Comparison of ENCODE assay signal across 34 cellular contexts in the genomic region with DNA sequence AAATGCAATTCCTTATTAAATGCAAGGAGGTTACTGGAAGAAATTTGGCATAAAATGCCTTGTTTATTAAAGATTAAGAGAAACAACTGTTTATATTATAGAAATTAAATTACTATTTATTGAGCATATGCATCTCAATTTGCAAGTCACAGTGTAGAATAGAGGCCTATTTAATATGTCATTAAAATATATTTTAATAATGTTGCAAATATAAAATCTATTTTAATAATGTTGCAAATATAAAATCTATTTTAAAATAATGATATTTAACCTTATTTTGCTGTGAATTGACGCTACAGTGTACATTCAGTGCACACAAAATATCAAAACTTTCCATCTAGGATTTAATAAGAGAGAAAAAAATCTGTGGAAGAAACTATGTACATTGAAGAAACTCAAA.
"Had no signal": no experiment of that assay in that cellular context is flagged by ENCODE, and none has a peak within 500 bp of the region (broad histone marks: within the 10 kb centered on the region; RNA-seq: fewer than 3 reads in every experiment).

No MANE protein-coding gene starts in this region.

- H3K27ac ChIP-seq: KMS-11 had no signal

- H3K36me3 ChIP-seq: MG63 had no signal

- DNase-seq: Karpas-422, Kasumi-1, MG63, MM.1S, MV-4-11, NCI-H1048, NCI-H1092, NCI-H1092 treated with DMSO at 0.1 percent for 48 hours, NCI-H1105, NCI-H1105 treated with DMSO at 0.1 percent for 48 hours, NCI-H1417, NCI-H1417 treated with DMSO at 0.1 percent for 48 hours, NCI-H1436, NCI-H1436 treated with DMSO at 0.1 percent for 48 hours, NCI-H146, NCI-H1694, NCI-H1694 treated with DMSO at 0.1 percent for 48 hours, NCI-H187, NCI-H187 treated with DMSO at 0.1 percent for 48 hours, NCI-H1930, NCI-H2029, NCI-H2029 treated with DMSO at 0.1 percent for 48 hours, NCI-H2081 treated with DMSO at 0.1 percent for 48 hours, NCI-H2107, NCI-H2171, NCI-H2171 treated with DMSO at 0.1 percent for 48 hours, NCI-H2227 treated with DMSO at 0.1 percent for 48 hours, NCI-H226, NCI-H345, NCI-H446, NCI-H446 treated with DMSO at 0.1 percent for 48 hours, NCI-H510A, NCI-H510A treated with DMSO at 0.1 percent for 48 hours had no signal

- H3K4me3 ChIP-seq: MG63 had no signal

- H3K4me2 ChIP-seq: KMS-11 had no signal

- H3K27me3 ChIP-seq: MG63 had no signal

- H3K9me3 ChIP-seq: MG63 had no signal

- H3K9ac ChIP-seq: KMS-11 had no signal
